19 cellular contexts compared by ENCODE assay signal in genomic region chrX:118392726-118393125, GRCh38. TPM values are rescaled to one million over a fixed set of nuclear protein-coding genes. Genes with fewer than 3 reads are reported as not detected.
DNase-seq lines count a peak whose midpoint lies in the region; ATAC-seq lines count a peak whose summit lies in the region.
"Had no signal": no experiment of that assay in that cellular context is flagged by ENCODE, and none has a peak within 500 bp of the region (broad histone marks: within the 10 kb centered on the region; RNA-seq: fewer than 3 reads in every experiment).

No MANE protein-coding gene starts in this region.

- no peaks in the 10 kb centered on the region for H3K9me3 Mint-ChIP-seq in activated T-cell treated with anti-CD3 and anti-CD28 coated beads, Interleukin-2, amount 50 U/mL, for 72 hours
- no peaks in the 10 kb centered on the region for H3K9me3 Mint-ChIP-seq in T-helper 2 cell treated with Interferon-gamma antibody and Interleukin-4, amounts not matched to agents 5 μg/mL and 100 μg/mL, for 36 hours
- no peaks in the 10 kb centered on the region for H3K9me3 Mint-ChIP-seq in immature natural killer cell
- H3K9me3 Mint-ChIP-seq: activated B cell treated with CpG ODN at 0.5 μM for 24 hours, CD14-positive monocyte, T-cell had no signal

- no peak overlapping the region for H2BK12ac ChIP-seq in mesenchymal stem cell (ENCODE audit: low read length in 2 of 2)

- no peak overlapping the region for H3K4ac ChIP-seq in mesenchymal stem cell (ENCODE audit: low read depth in 1 of 2, low read length in 2 of 2)

- no peak overlapping the region for H3K14ac ChIP-seq in mesenchymal stem cell (ENCODE audit: low read length in 2 of 2)

- H3K9ac ChIP-seq in mesenchymal stem cell (ENCODE audit: low read length): no peak overlapping the region

- no peak overlapping the region for H3K23ac ChIP-seq in mesenchymal stem cell (ENCODE audit: low read length in 2 of 2)

- H2AFZ ChIP-seq in mesenchymal stem cell (ENCODE audit: low read depth, low read length): no peak overlapping the region

- no peak overlapping the region for H2BK120ac ChIP-seq in mesenchymal stem cell (ENCODE audit: low read depth, low read length)

- H3K27me3 Mint-ChIP-seq in activated T-cell treated with anti-CD3 and anti-CD28 coated beads, Interleukin-2, amount 50 U/mL, for 72 hours (ENCODE audit: low read depth): no peaks in the 10 kb centered on the region
- H3K27me3 Mint-ChIP-seq in T-helper 2 cell treated with Interferon-gamma antibody and Interleukin-4, amounts not matched to agents 5 μg/mL and 100 μg/mL, for 36 hours (ENCODE audit: low read depth): no peaks in the 10 kb centered on the region
- peaks cover 0 to 2% (median 0%) of the 10 kb centered on the region in 3 donors for H3K27me3 Mint-ChIP-seq in immature natural killer cell (ENCODE audit: low read depth in 3 of 3)
- H3K27me3 Mint-ChIP-seq: activated B cell treated with CpG ODN at 0.5 μM for 24 hours, T-cell had no signal

- no peak overlapping the region for H3K4me3 Mint-ChIP-seq in activated T-cell treated with anti-CD3 and anti-CD28 coated beads, Interleukin-2, amount 50 U/mL, for 72 hours
- no peak overlapping the region for H3K4me3 Mint-ChIP-seq in T-helper 2 cell treated with Interferon-gamma antibody and Interleukin-4, amounts not matched to agents 5 μg/mL and 100 μg/mL, for 36 hours
- no peak overlapping the region for H3K4me3 Mint-ChIP-seq in immature natural killer cell
- H3K4me3 Mint-ChIP-seq: activated B cell treated with CpG ODN at 0.5 μM for 24 hours, CD14-positive monocyte, T-cell had no signal

- DNase-seq in activated T-cell treated with anti-CD3 and anti-CD28 coated beads, Interleukin-2, amount 50 U/mL, for 72 hours: no peak
- no peak for DNase-seq in activated T-cell treated with anti-CD3 and anti-CD28 coated beads, Interleukin-2, amount 50 U/mL, for 1 hour
- DNase-seq in T-helper 2 cell treated with Interferon-gamma antibody and Interleukin-4, amounts not matched to agents 5 μg/mL and 100 μg/mL, for 36 hours (ENCODE audit: low spot score): no peak
- DNase-seq in mesenchymal stem cell (peak; percentile 4), NCI-H345 (lab: John Stamatoyannopoulos, UW) (no peak), immature natural killer cell (no peak)
- DNase-seq: activated B cell treated with CpG ODN at 0.5 μM for 24 hours, dermis blood vessel endothelial cell, DMS53, left ventricle myocardium superior, NCI-H1694, NCI-H446, ovary, T-cell had no signal

- WGBS in mesenchymal stem cell: 100% methylated on average over 3 of the region's 4 CpGs

- H3K79me1 ChIP-seq in mesenchymal stem cell (replicated peaks; ENCODE audit: low read length, poor library complexity, severe bottlenecking): peaks cover 2% of the 10 kb centered on the region

- H3K4me3 ChIP-seq in mesenchymal stem cell (ENCODE audit: insufficient read depth in 1 of 2, low read depth in 1 of 2, low read length in 2 of 2): no peak overlapping the region
- H3K4me3 ChIP-seq: ovary, vagina had no signal

- H3K27ac Mint-ChIP-seq in activated T-cell treated with anti-CD3 and anti-CD28 coated beads, Interleukin-2, amount 50 U/mL, for 72 hours: peak overlapping the region; percentile 81
- H3K27ac Mint-ChIP-seq in T-helper 2 cell treated with Interferon-gamma antibody and Interleukin-4, amounts not matched to agents 5 μg/mL and 100 μg/mL, for 36 hours: peak overlapping the region; percentile 45
- peak overlapping the region in 1 of 6 donors; percentile 30 for H3K27ac Mint-ChIP-seq in immature natural killer cell
- H3K27ac Mint-ChIP-seq: activated B cell treated with CpG ODN at 0.5 μM for 24 hours, T-cell had no signal

- no peak overlapping the region for H4K8ac ChIP-seq in mesenchymal stem cell (ENCODE audit: low read length)

- H3K4me1 ChIP-seq in mesenchymal stem cell (ENCODE audit: control insufficient read depth, insufficient read depth, low read depth, low read length): no peaks in the 10 kb centered on the region
- H3K4me1 ChIP-seq: vagina had no signal

- no peaks in the 10 kb centered on the region for H3K27me3 ChIP-seq in mesenchymal stem cell (ENCODE audit: control insufficient read depth in 1 of 2, insufficient read depth in 1 of 2, low read length in 2 of 2)
- H3K27me3 ChIP-seq: ovary, vagina had no signal

- no peaks in the 10 kb centered on the region for H3K9me3 ChIP-seq in mesenchymal stem cell (ENCODE audit: control insufficient read depth, low read length)
- H3K9me3 ChIP-seq: ovary, vagina had no signal

- no peak overlapping the region for H2BK15ac ChIP-seq in mesenchymal stem cell (ENCODE audit: low read depth, poor library complexity, severe bottlenecking)

- no peak overlapping the region for H2AK5ac ChIP-seq in mesenchymal stem cell (ENCODE audit: low read length, severe bottlenecking)

- H3K4me2 ChIP-seq in mesenchymal stem cell (ENCODE audit: low read length, poor library complexity, severe bottlenecking): no peak overlapping the region

- peaks cover 0 to 5% of the 10 kb centered on the region in 2 donors for H3K36me3 Mint-ChIP-seq in activated T-cell treated with anti-CD3 and anti-CD28 coated beads, Interleukin-2, amount 50 U/mL, for 72 hours (ENCODE audit: insufficient read depth in 2 of 2)
- H3K36me3 Mint-ChIP-seq in T-helper 2 cell treated with Interferon-gamma antibody and Interleukin-4, amounts not matched to agents 5 μg/mL and 100 μg/mL, for 36 hours (ENCODE audit: low read depth): peaks cover 14% of the 10 kb centered on the region
- H3K36me3 Mint-ChIP-seq in immature natural killer cell: peaks cover 0 to 5% (median 3%) of the 10 kb centered on the region in 3 donors

- H3K27ac ChIP-seq in mesenchymal stem cell (ENCODE audit: low read length, poor library complexity, severe bottlenecking): no peak overlapping the region
- H3K27ac ChIP-seq: epithelial cell of prostate, ovary, vagina had no signal

- H3K4me1 Mint-ChIP-seq in activated T-cell treated with anti-CD3 and anti-CD28 coated beads, Interleukin-2, amount 50 U/mL, for 72 hours (ENCODE audit: low read depth): no peaks in the 10 kb centered on the region
- H3K4me1 Mint-ChIP-seq in T-helper 2 cell treated with Interferon-gamma antibody and Interleukin-4, amounts not matched to agents 5 μg/mL and 100 μg/mL, for 36 hours (ENCODE audit: low read depth): peaks cover 12% of the 10 kb centered on the region
- H3K4me1 Mint-ChIP-seq in immature natural killer cell: peaks cover 3 to 10% of the 10 kb centered on the region in 2 donors
- H3K4me1 Mint-ChIP-seq: activated B cell treated with CpG ODN at 0.5 μM for 24 hours, CD14-positive monocyte, T-cell had no signal

- H3K36me3 ChIP-seq in mesenchymal stem cell (ENCODE audit: control insufficient read depth in 1 of 2, insufficient read depth in 2 of 2, low read depth in 1 of 2, low read length in 2 of 2): peaks cover 5 to 39% of the 10 kb centered on the region in 2 experiments
- H3K36me3 ChIP-seq: ovary, vagina had no signal

- no peak overlapping the region for H2BK5ac ChIP-seq in mesenchymal stem cell (ENCODE audit: low read depth, low read length, poor library complexity, severe bottlenecking)

- no peak overlapping the region for H3K18ac ChIP-seq in mesenchymal stem cell (ENCODE audit: low read depth in 1 of 2, low read length in 2 of 2)

- no peak overlapping the region for H4K91ac ChIP-seq in mesenchymal stem cell (ENCODE audit: low read length)

- peak in 1 of 2 donors; percentile 17 for ATAC-seq in activated T-cell treated with anti-CD3 and anti-CD28 coated beads, Interleukin-2, amount 50 U/mL, for 72 hours (replicated peaks in 1 of 2)
- peak; percentile 58 for ATAC-seq in GM21576 (IDR thresholded peaks at IDR 0.05; ENCODE audit: unreplicated experiment)
- no peak for ATAC-seq in activated CD4-positive, CD25-positive, alpha-beta regulatory T cell treated with anti-CD3 and anti-CD28 coated beads, Interleukin-2, amount 50 U/mL, for 24 hours
- ATAC-seq: left ventricle myocardium superior, T-cell had no signal

RNA-seq across cellular contexts. Expression of gene WDR44, which starts 46.8 kb away (rescaled TPM):
- 10 to 100 TPM; 12.2 to 12.4 TPM for total RNA-seq in activated T-cell treated with anti-CD3 and anti-CD28 coated beads, Interleukin-2, amount 50 U/mL, for 72 hours
- polyA plus RNA-seq in mesenchymal stem cell (2013, experiment 1 of 2): 9.9 TPM
- 9.4 TPM for polyA plus RNA-seq in mesenchymal stem cell (2013, experiment 2 of 2)
- 1 to 10 TPM; 3.8 to 7.0 (median 4.5) TPM for polyA plus RNA-seq in immature natural killer cell
